8 cellular contexts compared by ENCODE assay signal in the genomic region with DNA sequence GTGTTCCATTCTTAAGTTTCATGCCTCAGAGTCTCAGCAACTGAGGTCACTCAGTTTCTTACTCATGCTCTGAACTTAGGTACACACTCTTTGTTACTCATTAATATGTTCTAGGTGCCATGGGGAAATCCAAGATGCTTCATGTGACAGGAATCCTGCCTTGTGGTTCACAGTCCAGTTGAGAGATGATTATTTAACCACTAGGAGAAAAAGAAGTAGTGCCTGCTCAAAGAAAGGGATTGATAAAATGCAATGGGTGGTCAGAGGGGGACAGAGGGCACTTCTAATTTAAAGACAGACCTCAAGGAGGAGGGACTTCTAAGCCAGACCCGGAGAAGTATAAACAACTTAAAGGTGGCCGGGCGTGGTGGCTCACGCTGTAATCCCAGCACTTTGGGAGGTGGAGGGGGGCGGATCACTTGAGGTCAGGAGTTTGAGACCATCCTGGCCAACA.
DNase-seq lines count a peak whose midpoint lies in the region; ATAC-seq and TF ChIP-seq lines count a peak whose summit lies in the region.

No MANE protein-coding gene starts in this region.

- H3K4me1 ChIP-seq in uterus (no peaks in the 10 kb centered on the region), sigmoid colon (no peaks in the 10 kb centered on the region)

- WGBS in sigmoid colon, 2 donors, result 26 to 66% methylated on average over 5 of the region's 5 CpGs

- ATAC-seq in activated T-cell treated with anti-CD3 and anti-CD28 coated beads, Interleukin-2, amount 50 U/mL, for 72 hours (replicated peaks in 1 of 2), result peak; percentile 96 to 97
- peak; percentile 65 for ATAC-seq in HG03097 (IDR thresholded peaks at IDR 0.05; ENCODE audit: low FRiP score, unreplicated experiment)
- ATAC-seq in stimulated activated memory B cell treated with anti-CD40 and anti-IgM and Interleukin-4, amounts not matched to agents 10 μg/mL and 1 μg/mL and 100 μg/mL, for 72 hours, result peak; percentile 91
- no peak for ATAC-seq in naive thymus-derived CD8-positive, alpha-beta T cell

- POLR2A ChIA-PET in naive thymus-derived CD8-positive, alpha-beta T cell (lab: Charles Lee), result no interaction called here

- H3K36me3 ChIP-seq in brain microvascular endothelial cell (replicated peaks), result no peaks in the 10 kb centered on the region
- no peaks in the 10 kb centered on the region for H3K36me3 ChIP-seq in uterus
- no peaks in the 10 kb centered on the region for H3K36me3 ChIP-seq in sigmoid colon

- in situ Hi-C loops in brain microvascular endothelial cell (cut with HindIII; ENCODE audit: low pct_ligation_motif_present, low sequenced_read_pairs), result no loop called here

- no peak overlapping the region for H3K27ac Mint-ChIP-seq in activated T-cell treated with anti-CD3 and anti-CD28 coated beads, Interleukin-2, amount 50 U/mL, for 72 hours
- H3K27ac Mint-ChIP-seq in stimulated activated memory B cell treated with anti-CD40 and anti-IgM and Interleukin-4, amounts not matched to agents 10 μg/mL and 1 μg/mL and 100 μg/mL, for 72 hours, result peak overlapping the region; percentile 70
- H3K27ac Mint-ChIP-seq in naive thymus-derived CD8-positive, alpha-beta T cell, result no peak overlapping the region

- DNase-seq in activated T-cell treated with anti-CD3 and anti-CD28 coated beads, Interleukin-2, amount 50 U/mL, for 72 hours, result peak; percentile 29 to 38
- DNase-seq in activated T-cell treated with anti-CD3 and anti-CD28 coated beads, Interleukin-2, amount 50 U/mL, for 48 hours, result no peak
- DNase-seq in brain microvascular endothelial cell (peak; percentile 98), uterus (no peak), sigmoid colon (no peak)
- no peak for DNase-seq in naive thymus-derived CD8-positive, alpha-beta T cell

- H3K36me3 Mint-ChIP-seq in activated T-cell treated with anti-CD3 and anti-CD28 coated beads, Interleukin-2, amount 50 U/mL, for 72 hours (ENCODE audit: insufficient read depth in 2 of 2), result no peaks in the 10 kb centered on the region
- H3K36me3 Mint-ChIP-seq in stimulated activated memory B cell treated with anti-CD40 and anti-IgM and Interleukin-4, amounts not matched to agents 10 μg/mL and 1 μg/mL and 100 μg/mL, for 72 hours, result no peaks in the 10 kb centered on the region
- peaks cover 0 to 4% (median 0%) of the 10 kb centered on the region in 3 donors for H3K36me3 Mint-ChIP-seq in naive thymus-derived CD8-positive, alpha-beta T cell

- H3K9me3 ChIP-seq in uterus (no peaks in the 10 kb centered on the region), sigmoid colon (no peaks in the 10 kb centered on the region)

- H3K27me3 ChIP-seq in brain microvascular endothelial cell (replicated peaks) (no peaks in the 10 kb centered on the region), uterus (no peaks in the 10 kb centered on the region), sigmoid colon (no peaks in the 10 kb centered on the region)

- TF ChIP-seq EP300 in sigmoid colon (IDR thresholded peaks at IDR 0.05), result no peak

- intact Hi-C loops in uterus (cut with DNase I; ENCODE audit: low total_unique reads) (no loop called here), sigmoid colon (cut with DNase I) (no loop called here)

- H3K9me3 Mint-ChIP-seq in activated T-cell treated with anti-CD3 and anti-CD28 coated beads, Interleukin-2, amount 50 U/mL, for 72 hours, result no peaks in the 10 kb centered on the region
- H3K9me3 Mint-ChIP-seq in stimulated activated memory B cell treated with anti-CD40 and anti-IgM and Interleukin-4, amounts not matched to agents 10 μg/mL and 1 μg/mL and 100 μg/mL, for 72 hours, result no peaks in the 10 kb centered on the region
- H3K9me3 Mint-ChIP-seq in naive thymus-derived CD8-positive, alpha-beta T cell, result no peaks in the 10 kb centered on the region

- peak overlapping the region in 1 of 2 donors; percentile 2 for H3K4me3 Mint-ChIP-seq in activated T-cell treated with anti-CD3 and anti-CD28 coated beads, Interleukin-2, amount 50 U/mL, for 72 hours
- H3K4me3 Mint-ChIP-seq in stimulated activated memory B cell treated with anti-CD40 and anti-IgM and Interleukin-4, amounts not matched to agents 10 μg/mL and 1 μg/mL and 100 μg/mL, for 72 hours, result no peak overlapping the region
- no peak overlapping the region for H3K4me3 Mint-ChIP-seq in naive thymus-derived CD8-positive, alpha-beta T cell

- peaks cover 17% of the 10 kb centered on the region for H3K4me1 Mint-ChIP-seq in activated T-cell treated with anti-CD3 and anti-CD28 coated beads, Interleukin-2, amount 50 U/mL, for 72 hours (ENCODE audit: low read depth)
- peaks cover 30% of the 10 kb centered on the region for H3K4me1 Mint-ChIP-seq in stimulated activated memory B cell treated with anti-CD40 and anti-IgM and Interleukin-4, amounts not matched to agents 10 μg/mL and 1 μg/mL and 100 μg/mL, for 72 hours
- H3K4me1 Mint-ChIP-seq in naive thymus-derived CD8-positive, alpha-beta T cell, result peaks cover 0 to 4% (median 0%) of the 10 kb centered on the region in 4 donors

- peaks cover 22% of the 10 kb centered on the region for H3K27me3 Mint-ChIP-seq in activated T-cell treated with anti-CD3 and anti-CD28 coated beads, Interleukin-2, amount 50 U/mL, for 72 hours (ENCODE audit: low read depth)
- H3K27me3 Mint-ChIP-seq in stimulated activated memory B cell treated with anti-CD40 and anti-IgM and Interleukin-4, amounts not matched to agents 10 μg/mL and 1 μg/mL and 100 μg/mL, for 72 hours, result no peaks in the 10 kb centered on the region
- no peaks in the 10 kb centered on the region for H3K27me3 Mint-ChIP-seq in naive thymus-derived CD8-positive, alpha-beta T cell

- H3K4me3 ChIP-seq in brain microvascular endothelial cell (ENCODE audit: low read depth, low read length) (no peak overlapping the region), uterus (no peak overlapping the region), sigmoid colon (no peak overlapping the region)

- TF ChIP-seq CTCF in brain microvascular endothelial cell (IDR thresholded peaks at IDR 0.05; ENCODE audit: low read depth, low read length, missing control alignments), result no peak
- no peak for TF ChIP-seq CTCF in uterus (IDR thresholded peaks at IDR 0.05)
- TF ChIP-seq CTCF in sigmoid colon (IDR thresholded peaks at IDR 0.05), result no peak

- TF ChIP-seq POLR2A in uterus (IDR thresholded peaks at IDR 0.05), result no peak
- no peak for TF ChIP-seq POLR2A in sigmoid colon (IDR thresholded peaks at IDR 0.05)

- H3K27ac ChIP-seq in brain microvascular endothelial cell (peak overlapping the region; percentile 91), uterus (no peak overlapping the region), sigmoid colon (no peak overlapping the region)

Comparison
In these comparisons a context has a peak if more than half of its experiments do, and no peak if none do; other contexts are left out.
1. DNase-seq: peak in activated T-cell treated with anti-CD3 and anti-CD28 coated beads, Interleukin-2, amount 50 U/mL, for 72 hours (2 of 2) and brain microvascular endothelial cell (single experiment); none in activated T-cell treated with anti-CD3 and anti-CD28 coated beads, Interleukin-2, amount 50 U/mL, for 48 hours (0 of 2), uterus (0 of 2), sigmoid colon (single experiment) and naive thymus-derived CD8-positive, alpha-beta T cell (0 of 10).
2. ATAC-seq: peak in activated T-cell treated with anti-CD3 and anti-CD28 coated beads, Interleukin-2, amount 50 U/mL, for 72 hours (2 of 2), HG03097 (single experiment) and stimulated activated memory B cell treated with anti-CD40 and anti-IgM and Interleukin-4, amounts not matched to agents 10 μg/mL and 1 μg/mL and 100 μg/mL, for 72 hours (single experiment); none in naive thymus-derived CD8-positive, alpha-beta T cell (0 of 2).